ENCODE assay signal across 1 cellular context in the genomic region with DNA sequence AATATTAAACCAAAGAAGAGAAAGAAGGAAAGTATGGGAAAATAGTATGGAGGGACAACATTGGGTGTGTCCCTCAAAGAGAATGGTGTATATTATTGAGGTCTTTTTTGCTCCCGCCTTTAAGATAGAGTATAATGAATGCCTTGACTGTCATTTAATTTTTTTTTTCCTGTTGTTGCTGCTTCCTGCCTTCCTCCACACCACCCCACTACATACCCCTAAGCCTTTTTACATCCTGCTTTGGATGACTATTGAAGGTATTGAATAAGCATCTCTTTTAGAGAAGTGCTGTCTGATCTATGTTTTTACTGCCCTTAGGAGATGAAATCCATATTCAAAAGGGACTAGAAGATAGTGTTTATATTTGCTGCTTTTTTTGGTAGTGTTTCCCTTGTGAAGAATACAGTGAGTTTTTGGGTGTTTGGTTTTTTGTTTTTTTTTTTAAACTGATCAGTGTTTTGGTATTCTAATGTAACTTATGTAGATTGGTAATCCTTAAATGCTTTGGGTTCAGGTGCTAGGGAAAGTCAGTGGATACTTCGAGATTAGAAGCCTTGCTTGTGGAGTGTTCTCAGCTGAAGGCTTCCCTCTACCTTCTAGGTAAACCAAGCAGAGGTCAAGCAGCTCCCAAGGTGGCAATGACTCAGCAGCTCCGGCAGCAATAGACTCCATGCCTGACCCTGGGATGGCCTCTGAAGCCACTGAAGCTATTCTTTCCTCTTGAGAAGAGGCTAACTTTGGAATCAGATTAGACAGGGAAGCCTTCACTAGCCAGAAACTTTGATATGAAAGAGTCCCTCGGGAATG.
A peak's percentile ranks its signal among the peaks of the same experiment; 100 is the strongest.
TF ChIP-seq lines count a peak whose summit lies in the region.

No MANE protein-coding gene starts in this region.

TF ChIP-seq in SK-N-SH, 30 proteins besides CTCF, POLR2A, EP300 and RAD21:
- TF ChIP-seq POLR2AphosphoS5 (IDR thresholded peaks at IDR 0.05; ENCODE audit: low read depth, low read length) (peak; percentile 25; the same call in 1 of the 2 replicates), RCOR1 (IDR thresholded peaks at IDR 0.05; ENCODE audit: low read length) (no peak), RXRA (IDR thresholded peaks at IDR 0.05; ENCODE audit: borderline replicate concordance, low read depth) (peak; percentile 88), SIN3A (IDR thresholded peaks at IDR 0.05; ENCODE audit: borderline replicate concordance, low read depth, low read length) (0 out of 2 replicates have a peak, but pooled peaks have one; percentile 11), FOSL2 (IDR thresholded peaks at IDR 0.05; ENCODE audit: borderline replicate concordance, low read depth) (peak; percentile 48; the same call in 1 of the 2 replicates), TCF12 (IDR thresholded peaks at IDR 0.05) (0 out of 2 replicates have a peak, but pooled peaks have one; percentile 7), ELF1 (IDR thresholded peaks at IDR 0.05) (no peak), TEAD4 (IDR thresholded peaks at IDR 0.05; ENCODE audit: borderline replicate concordance, insufficient read depth) (no peak), JUND (IDR thresholded peaks at IDR 0.05) (peak; percentile 45; the same call in 1 of the 2 replicates)
